ENCODE assay signal across 1 cellular context in the genomic region with DNA sequence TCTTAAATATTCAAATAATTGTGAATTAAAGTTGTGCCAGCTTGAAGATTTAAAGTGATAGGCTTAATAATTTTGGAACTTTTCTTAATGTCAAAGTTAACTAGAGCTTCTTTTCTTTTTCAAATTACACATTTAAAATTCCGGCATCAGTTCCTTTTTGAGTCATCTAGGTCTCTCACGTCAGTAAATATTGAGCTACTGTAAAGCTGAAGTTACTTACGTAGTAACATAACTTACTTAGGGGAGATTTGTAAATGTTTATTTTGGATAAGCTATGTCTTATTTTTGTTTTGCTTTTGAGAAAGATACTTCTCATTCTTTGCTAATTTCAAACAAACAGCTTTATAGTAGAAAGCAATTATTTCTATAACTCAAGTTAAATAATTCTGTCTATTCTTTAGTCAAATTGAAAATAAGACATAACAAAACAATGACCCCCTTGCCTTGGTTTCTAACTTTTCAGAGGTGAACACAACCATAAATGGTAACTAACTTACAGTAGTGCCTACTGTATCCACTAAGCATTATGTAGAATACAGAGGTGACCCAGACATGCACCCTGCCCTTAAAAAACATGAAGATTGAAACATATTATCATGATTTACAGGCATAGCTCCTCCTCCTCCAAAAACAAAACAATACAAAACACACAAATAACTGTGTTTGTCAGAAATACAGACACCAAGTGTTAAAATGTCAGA.
TF ChIP-seq lines count a peak whose summit lies in the region.

No MANE protein-coding gene starts in this region.

TF ChIP-seq in GM12878, 131 proteins besides CTCF, POLR2A, EP300 and RAD21 (continued from another document):
- TF ChIP-seq IRF4 (IDR thresholded peaks at IDR 0.05; ENCODE audit: low read depth, low read length) (peak; percentile 39; the same call in 1 of the 2 replicates), SP1 (IDR thresholded peaks at IDR 0.05; ENCODE audit: low read depth, low read length) (no peak)
TF ChIP-seq in GM12878: peak in this region for 22.
